27 cellular contexts compared by ENCODE assay signal in genomic region chr5:41447761-41448510, GRCh38.
"Had no signal": no experiment of that assay in that cellular context is flagged by ENCODE, and none has a peak within 500 bp of the region (broad histone marks: within the 10 kb centered on the region; RNA-seq: fewer than 3 reads in every experiment).

No MANE protein-coding gene starts in this region.

- H3K4me1 ChIP-seq: ascending aorta, sigmoid colon, testis, uterus had no signal

- H3K36me3 ChIP-seq: ascending aorta, brain microvascular endothelial cell, heart left ventricle, sigmoid colon, uterus had no signal

- H3K4me3 ChIP-seq: ascending aorta, heart left ventricle, lung, sigmoid colon, smooth muscle cell, testis, uterus had no signal

- H3K27ac ChIP-seq: ascending aorta, brain microvascular endothelial cell, sigmoid colon, testis, uterus had no signal

- H3K9me3 ChIP-seq: ascending aorta, heart left ventricle, sigmoid colon, testis, uterus had no signal

- DNase-seq: activated B cell treated with CpG ODN at 0.5 μM for 24 hours; activated CD4-positive, alpha-beta T cell treated with anti-CD3 and anti-CD28 coated beads for 36 hours; activated CD4-positive, alpha-beta T cell treated with anti-CD3 and anti-CD28 coated beads, Interleukin-2, amount 50 U/mL, for 4 hours; activated CD8-positive, alpha-beta memory T cell treated with anti-CD3 and anti-CD28 coated beads for 24 hours; activated CD8-positive, alpha-beta memory T cell treated with anti-CD3 and anti-CD28 coated beads, Interleukin-2, amount 50 U/mL, for 4 hours; activated T-cell treated with anti-CD3 and anti-CD28 coated beads, Interleukin-2, amount 50 U/mL, for 24 hours; brain microvascular endothelial cell; effector memory CD8-positive, alpha-beta T cell; heart left ventricle; kidney; naive B cell; posterior cingulate gyrus; sigmoid colon; stimulated activated CD4-positive, alpha-beta T cell treated with anti-CD3 and anti-CD28 coated beads, Interleukin-15, amount 100 ng/mL, for 24 hours; stimulated activated CD8-positive, alpha-beta memory T cell treated with anti-CD3 and anti-CD28 coated beads, Interleukin-4, amount 100 ng/mL, for 48 hours; stimulated activated naive B cell treated with anti-CD40 and anti-IgM and Interleukin-4, amounts not matched to agents 10 μg/mL and 1 μg/mL and 100 μg/mL, for 72 hours; T-helper 9 cell; testis; trophoblast cell; uterus had no signal

- H3K4me2 ChIP-seq: smooth muscle cell had no signal

- H3K27me3 ChIP-seq: ascending aorta, brain microvascular endothelial cell, heart left ventricle, sigmoid colon, testis, uterus had no signal

- FAIRE-seq: colon, kidney had no signal

- ATAC-seq: activated CD4-positive, alpha-beta T cell treated with anti-CD3 and anti-CD28 coated beads for 36 hours; activated naive CD4-positive, alpha-beta T cell treated with anti-CD3 and anti-CD28 coated beads, Interleukin-2, amount 50 U/mL, for 72 hours; activated T-helper 17 cell treated with anti-CD3 and anti-CD28 coated beads, Interleukin-2, amount 50 U/mL, for 72 hours; effector memory CD8-positive, alpha-beta T cell; heart left ventricle; left lobe of liver; stimulated activated naive B cell treated with anti-CD40 and anti-IgM and Interleukin-4, amounts not matched to agents 10 μg/mL and 1 μg/mL and 100 μg/mL, for 72 hours had no signal
